ENCODE assay signal across 20 cellular contexts in genomic region chr12:117889098-117889497, GRCh38.
A peak's percentile ranks its signal among the peaks of the same experiment; 100 is the strongest.
DNase-seq lines count a peak whose midpoint lies in the region; ATAC-seq and TF ChIP-seq lines count a peak whose summit lies in the region.
"Had no signal": no experiment of that assay in that cellular context is flagged by ENCODE, and none has a peak within 500 bp of the region (broad histone marks: within the 10 kb centered on the region; RNA-seq: fewer than 3 reads in every experiment).

No MANE protein-coding gene starts in this region.

- no peaks in the 10 kb centered on the region for H3K9me3 Mint-ChIP-seq in progenitor cell of endocrine pancreas (ENCODE audit: low read depth)

- H3K4me1 Mint-ChIP-seq in progenitor cell of endocrine pancreas (ENCODE audit: low read depth), result no peaks in the 10 kb centered on the region

- H3K36me3 Mint-ChIP-seq in progenitor cell of endocrine pancreas (ENCODE audit: insufficient read depth), result no peaks in the 10 kb centered on the region

- H3K27ac Mint-ChIP-seq in progenitor cell of endocrine pancreas, result no peak overlapping the region

- no peak overlapping the region for H3K4me3 Mint-ChIP-seq in progenitor cell of endocrine pancreas (ENCODE audit: low read depth)

- peak; percentile 53 for ATAC-seq in GM19351 (IDR thresholded peaks at IDR 0.05; ENCODE audit: unreplicated experiment)
- no peak for ATAC-seq in GM18861 (IDR thresholded peaks at IDR 0.05; ENCODE audit: unreplicated experiment)
- no peak for ATAC-seq in HG03280 (IDR thresholded peaks at IDR 0.05; ENCODE audit: unreplicated experiment)

- peaks cover 2% of the 10 kb centered on the region for H3K27me3 Mint-ChIP-seq in progenitor cell of endocrine pancreas

- peak; percentile 31 for DNase-seq in NCI-H2107 treated with DMSO at 0.1 percent for 48 hours (lab: John Stamatoyannopoulos, UW; ENCODE audit: unreplicated experiment)
- no peak for DNase-seq in NCI-H2107 (lab: John Stamatoyannopoulos, UW)
- DNase-seq in NAMALWA (ENCODE audit: low spot score), result peak; percentile 26
- no peak for DNase-seq in progenitor cell of endocrine pancreas (ENCODE audit: low spot score, unreplicated experiment)
- no peak for DNase-seq in NCI-H2081 treated with DMSO at 0.1 percent for 48 hours (lab: John Stamatoyannopoulos, UW)
- DNase-seq: AML-193, DMS79 treated with DMSO at 0.1 percent for 48 hours, IMR-90, Kasumi-1, MM.1S, NCI-H1092 treated with DMSO at 0.1 percent for 48 hours, NCI-H146, NCI-H2081, NCI-H345, NCI-H524 treated with DMSO at 0.1 percent for 48 hours, Peyer's patch, SW 1271 had no signal

- TF ChIP-seq CTCF in progenitor cell of endocrine pancreas (IDR thresholded peaks at IDR 0.05; ENCODE audit: unreplicated experiment), result no peak

Comparison
In these comparisons a context has a peak if more than half of its experiments do, and no peak if none do; other contexts are left out.
1. DNase-seq: peak in NCI-H2107 treated with DMSO at 0.1 percent for 48 hours (single experiment) and NAMALWA (single experiment); none in NCI-H2107 (single experiment), progenitor cell of endocrine pancreas (single experiment) and NCI-H2081 treated with DMSO at 0.1 percent for 48 hours (single experiment).